Comparison of ENCODE assay signal across 18 cellular contexts in the genomic region with DNA sequence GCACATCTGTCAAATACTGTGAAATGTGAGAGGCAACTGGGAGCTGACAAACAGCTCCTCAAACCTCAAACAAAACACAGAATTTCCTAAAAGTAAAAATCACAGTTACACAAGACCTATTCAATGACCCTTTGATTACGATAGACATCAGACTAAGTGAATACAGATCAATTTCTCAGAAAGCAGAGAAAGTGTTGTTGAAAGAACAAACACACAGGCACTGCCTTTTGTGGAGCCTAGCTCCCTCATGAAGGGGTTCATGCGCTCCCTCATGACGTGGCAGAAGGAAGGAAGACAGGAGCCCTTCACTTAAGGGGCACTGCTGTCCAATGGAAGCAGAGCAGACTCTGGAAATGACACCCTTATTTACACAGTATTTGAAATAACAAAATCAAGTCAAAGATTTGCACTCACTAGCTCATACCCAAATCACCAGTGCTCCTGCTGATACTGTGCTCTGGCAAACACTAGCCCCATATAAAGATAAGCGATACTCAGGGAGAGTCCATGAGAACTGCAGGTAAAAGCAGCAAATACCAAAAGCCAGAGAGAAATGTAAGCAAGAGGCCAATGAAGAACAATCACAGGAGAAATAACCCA.
DNase-seq lines count a peak whose midpoint lies in the region; ATAC-seq and TF ChIP-seq lines count a peak whose summit lies in the region.
"Had no signal": no experiment of that assay in that cellular context is flagged by ENCODE, and none has a peak within 500 bp of the region (broad histone marks: within the 10 kb centered on the region; RNA-seq: fewer than 3 reads in every experiment).

No MANE protein-coding gene starts in this region.

- intact Hi-C loops in naive thymus-derived CD4-positive, alpha-beta T cell (cut with micrococcal nuclease): loop anchor here (5.0 kb wide), 3 partner anchors 152 to 263 kb away; no protein-coding TSS in a partner anchor

- H3K4me3 Mint-ChIP-seq in activated naive CD8-positive, alpha-beta T cell: no peak overlapping the region
- H3K4me3 Mint-ChIP-seq in naive thymus-derived CD4-positive, alpha-beta T cell: peak overlapping the region in 5 of 10 donors; percentile 16 to 66 (median 42)
- H3K4me3 Mint-ChIP-seq: T-helper 1 cell treated with Interleukin-12 subunit alpha and Interleukin-12 subunit beta and Interleukin-4 antibody, amounts not matched to agents 30 μg/mL and 1 μg/mL, for 36 hours had no signal

- H3K36me3 ChIP-seq in HEK293 (ENCODE audit: control insufficient read depth in 2 of 2, insufficient read depth in 1 of 2, low read length in 2 of 2): peaks cover 0 to 16% of the 10 kb centered on the region in 2 experiments; a peak in 1 of 3 replicates
- no peaks in the 10 kb centered on the region for H3K36me3 ChIP-seq in naive thymus-derived CD4-positive, alpha-beta T cell (ENCODE audit: control insufficient read depth in 2 of 3, insufficient read depth in 3 of 3, low read length in 3 of 3)

- CTCF ChIA-PET in HEK293 (lab: Yijun Ruan, JAX): interaction anchor here (0.7 kb wide), 1 partner anchor 10 kb away, joined by 3 read pairs; no protein-coding TSS in a partner anchor
- CTCF ChIA-PET in naive thymus-derived CD4-positive, alpha-beta T cell (lab: Charles Lee): interaction anchor here (0.6 to 0.8 kb wide), 2 partner anchors 21 kb away, joined by 3 to 4 read pairs; no protein-coding TSS in a partner anchor

- DNase-seq in NCI-H748 (lab: John Stamatoyannopoulos, UW; ENCODE audit: unreplicated experiment) (peak; percentile 25), NCI-H748 treated with DMSO at 0.1 percent for 48 hours (lab: John Stamatoyannopoulos, UW) (no peak)
- DNase-seq in naive thymus-derived CD4-positive, alpha-beta T cell: no peak
- DNase-seq in activated CD4-positive, alpha-beta T cell treated with anti-CD3 and anti-CD28 coated beads, Interleukin-2, amount 50 U/mL, for 4 hours: no peak
- DNase-seq: activated CD4-positive, CD25-positive, alpha-beta regulatory T cell treated with anti-CD3 and anti-CD28 coated beads, Interleukin-2, amount 50 U/mL, for 72 hours; aorta; erythroblast; GF-D8; head of caudate nucleus; stimulated activated CD4-positive, alpha-beta T cell treated with anti-CD3 and anti-CD28 coated beads, Interleukin-15, amount 100 ng/mL, for 24 hours; substantia nigra had no signal

- no peak for ATAC-seq in naive thymus-derived CD4-positive, alpha-beta T cell
- ATAC-seq in GM19452 (IDR thresholded peaks at IDR 0.05; ENCODE audit: unreplicated experiment) (no peak), HG03039 (IDR thresholded peaks at IDR 0.05; ENCODE audit: unreplicated experiment) (no peak)

- H3K4me1 ChIP-seq in HEK293 (ENCODE audit: control insufficient read depth, insufficient read depth, low read length): no peaks in the 10 kb centered on the region; the same call in 1 of the 2 replicates
- H3K4me1 ChIP-seq in naive thymus-derived CD4-positive, alpha-beta T cell (ENCODE audit: control insufficient read depth in 2 of 2, insufficient read depth in 2 of 2, low read length in 2 of 2): peaks cover 26 to 45% of the 10 kb centered on the region in 2 donors

- H3K27me3 Mint-ChIP-seq in activated naive CD8-positive, alpha-beta T cell: no peaks in the 10 kb centered on the region
- H3K27me3 Mint-ChIP-seq in naive thymus-derived CD4-positive, alpha-beta T cell: no peaks in the 10 kb centered on the region

- no peaks in the 10 kb centered on the region for H3K9me3 Mint-ChIP-seq in activated naive CD8-positive, alpha-beta T cell (ENCODE audit: low read depth)
- H3K9me3 Mint-ChIP-seq in naive thymus-derived CD4-positive, alpha-beta T cell: peaks cover 0 to 2% (median 0%) of the 10 kb centered on the region in 11 donors
- H3K9me3 Mint-ChIP-seq: T-helper 1 cell treated with Interleukin-12 subunit alpha and Interleukin-12 subunit beta and Interleukin-4 antibody, amounts not matched to agents 30 μg/mL and 1 μg/mL, for 36 hours had no signal

- H3K27ac ChIP-seq in HEK293 (ENCODE audit: extremely low read depth, low read depth, low read length): no peak overlapping the region
- H3K27ac ChIP-seq in naive thymus-derived CD4-positive, alpha-beta T cell (ENCODE audit: low read depth, low read length): no peak overlapping the region
- H3K27ac ChIP-seq: coronary artery, RWPE1 had no signal

- no peak for TF ChIP-seq CTCF in HEK293 (tag by site-specific recombination; IDR thresholded peaks at IDR 0.05)

- peak overlapping the region; percentile 76 for H3K27ac Mint-ChIP-seq in activated naive CD8-positive, alpha-beta T cell
- H3K27ac Mint-ChIP-seq in naive thymus-derived CD4-positive, alpha-beta T cell: peak overlapping the region in 7 of 9 donors; percentile 72 to 89 (median 86)
- H3K27ac Mint-ChIP-seq: T-helper 1 cell treated with Interleukin-12 subunit alpha and Interleukin-12 subunit beta and Interleukin-4 antibody, amounts not matched to agents 30 μg/mL and 1 μg/mL, for 36 hours had no signal

- H3K9me3 ChIP-seq in HEK293 (ENCODE audit: control insufficient read depth, insufficient read depth, low read depth, low read length): no peaks in the 10 kb centered on the region
- H3K9me3 ChIP-seq in naive thymus-derived CD4-positive, alpha-beta T cell (ENCODE audit: control insufficient read depth in 2 of 3, low read length in 3 of 3): no peaks in the 10 kb centered on the region

- POLR2A ChIA-PET in HEK293 (lab: Yijun Ruan, JAX): no interaction called here
- POLR2A ChIA-PET in naive thymus-derived CD4-positive, alpha-beta T cell (lab: Charles Lee): interaction anchor here (0.5 to 1.1 kb wide), 4 partner anchors 45 to 224 kb away, joined by 3 to 4 read pairs (median 3); no protein-coding TSS in a partner anchor

- peaks cover 8% of the 10 kb centered on the region for H3K36me3 Mint-ChIP-seq in activated naive CD8-positive, alpha-beta T cell
- H3K36me3 Mint-ChIP-seq in naive thymus-derived CD4-positive, alpha-beta T cell: peaks cover 16 to 47% (median 35%) of the 10 kb centered on the region in 5 donors

- H3K27me3 ChIP-seq in naive thymus-derived CD4-positive, alpha-beta T cell (ENCODE audit: control insufficient read depth in 2 of 2, insufficient read depth in 2 of 2, low read length in 2 of 2): no peaks in the 10 kb centered on the region

- H3K4me1 Mint-ChIP-seq in activated naive CD8-positive, alpha-beta T cell (ENCODE audit: low read depth): peaks cover 69% of the 10 kb centered on the region
- peaks cover 44 to 71% (median 61%) of the 10 kb centered on the region in 7 donors for H3K4me1 Mint-ChIP-seq in naive thymus-derived CD4-positive, alpha-beta T cell

- no peak overlapping the region for H3K4me3 ChIP-seq in HEK293 (ENCODE audit: low read depth, low read length)
- H3K4me3 ChIP-seq in naive thymus-derived CD4-positive, alpha-beta T cell (ENCODE audit: low read length): no peak overlapping the region
- H3K4me3 ChIP-seq: coronary artery had no signal

TF ChIP-seq in HEK293, 187 proteins besides CTCF, POLR2A, EP300 and RAD21 (continues in another document):
- TF ChIP-seq FEZF1 (tag by site-specific recombination; IDR thresholded peaks at IDR 0.05): peak; percentile 49
- no peak for TF ChIP-seq ZNF169 (tag by site-specific recombination; IDR thresholded peaks at IDR 0.05)
- no peak for TF ChIP-seq ZXDB (tag by site-specific recombination; IDR thresholded peaks at IDR 0.05)
- TF ChIP-seq GFI1B (tag by site-specific recombination; IDR thresholded peaks at IDR 0.05): 0 out of 2 replicates have a peak, but pooled peaks have one; percentile 43
- 0 out of 2 replicates have a peak, but pooled peaks have one; percentile 2 for TF ChIP-seq PRDM1 (tag by site-specific recombination; IDR thresholded peaks at IDR 0.05)
- TF ChIP-seq YY1 (tag by site-specific recombination; IDR thresholded peaks at IDR 0.05): no peak
- TF ChIP-seq ZNF600 (tag by site-specific recombination; IDR thresholded peaks at IDR 0.05): no peak
- TF ChIP-seq HOXA7 (CRISPR knock-in tag; IDR thresholded peaks at IDR 0.05; ENCODE audit: borderline replicate concordance): no peak
- no peak for TF ChIP-seq GLIS2 (tag by site-specific recombination; IDR thresholded peaks at IDR 0.05)
- TF ChIP-seq ZNF19 (tag by site-specific recombination; IDR thresholded peaks at IDR 0.05; ENCODE audit: low read depth): no peak
- TF ChIP-seq, protein P1, sequence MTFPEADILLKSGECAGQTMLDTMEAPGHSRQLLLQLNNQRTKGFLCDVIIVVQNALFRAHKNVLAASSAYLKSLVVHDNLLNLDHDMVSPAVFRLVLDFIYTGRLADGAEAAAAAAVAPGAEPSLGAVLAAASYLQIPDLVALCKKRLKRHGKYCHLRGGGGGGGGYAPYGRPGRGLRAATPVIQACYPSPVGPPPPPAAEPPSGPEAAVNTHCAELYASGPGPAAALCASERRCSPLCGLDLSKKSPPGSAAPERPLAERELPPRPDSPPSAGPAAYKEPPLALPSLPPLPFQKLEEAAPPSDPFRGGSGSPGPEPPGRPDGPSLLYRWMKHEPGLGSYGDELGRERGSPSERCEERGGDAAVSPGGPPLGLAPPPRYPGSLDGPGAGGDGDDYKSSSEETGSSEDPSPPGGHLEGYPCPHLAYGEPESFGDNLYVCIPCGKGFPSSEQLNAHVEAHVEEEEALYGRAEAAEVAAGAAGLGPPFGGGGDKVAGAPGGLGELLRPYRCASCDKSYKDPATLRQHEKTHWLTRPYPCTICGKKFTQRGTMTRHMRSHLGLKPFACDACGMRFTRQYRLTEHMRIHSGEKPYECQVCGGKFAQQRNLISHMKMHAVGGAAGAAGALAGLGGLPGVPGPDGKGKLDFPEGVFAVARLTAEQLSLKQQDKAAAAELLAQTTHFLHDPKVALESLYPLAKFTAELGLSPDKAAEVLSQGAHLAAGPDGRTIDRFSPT (tag by site-specific recombination; IDR thresholded peaks at IDR 0.05): no peak
- TF ChIP-seq ZNF621 (tag by site-specific recombination; IDR thresholded peaks at IDR 0.05): no peak
